In the genomic region with DNA sequence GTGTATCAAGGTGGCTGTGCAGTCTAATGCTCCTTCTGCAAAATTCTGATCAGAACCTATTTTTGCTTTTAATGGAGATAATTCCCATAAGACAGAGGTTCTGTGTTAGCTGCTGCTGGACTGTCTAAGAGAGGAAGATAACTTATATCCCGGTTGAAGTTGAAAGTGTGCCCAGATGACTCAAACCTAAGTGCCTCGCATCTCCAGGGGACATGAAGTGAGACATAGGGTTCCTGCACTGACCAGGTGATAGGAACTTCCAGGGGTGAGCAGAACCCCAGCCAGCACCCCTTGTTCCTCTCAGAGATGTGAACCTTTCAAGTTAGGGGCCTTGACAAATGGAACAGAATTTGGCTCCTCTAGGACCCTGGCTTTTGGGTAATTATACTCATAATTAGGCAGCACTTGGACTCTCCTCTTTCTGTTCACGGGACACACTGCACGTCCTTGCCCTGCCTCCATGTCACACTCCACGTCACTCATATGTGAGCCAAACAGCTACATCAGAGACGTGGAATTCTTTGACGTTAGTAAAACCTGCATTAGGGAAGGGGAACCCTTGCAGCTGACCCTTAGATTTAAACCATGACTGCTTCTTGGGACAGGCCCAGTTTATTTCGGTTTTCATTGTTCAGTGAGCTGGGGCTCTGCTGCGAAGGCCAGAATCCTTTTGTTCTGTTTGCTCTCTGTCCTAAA, we compare ENCODE assay signal across 18 cellular contexts.
"Had no signal": no experiment of that assay in that cellular context is flagged by ENCODE, and none has a peak within 500 bp of the region (broad histone marks: within the 10 kb centered on the region; RNA-seq: fewer than 3 reads in every experiment).

No MANE protein-coding gene starts in this region.

- H3K36me3 ChIP-seq: cardiac muscle cell, left lung, pancreas had no signal

- H3K4me3 Mint-ChIP-seq: activated B cell treated with CpG ODN at 0.5 μM for 24 hours; activated CD4-positive, alpha-beta memory T cell treated with anti-CD3 and anti-CD28 coated beads for 36 hours; activated T-cell treated with anti-CD3 and anti-CD28 coated beads, Interleukin-2, amount 50 U/mL, for 4 hours had no signal

- ATAC-seq: activated T-cell treated with anti-CD3 and anti-CD28 coated beads, Interleukin-2, amount 50 U/mL, for 4 hours; gastroesophageal sphincter; left lung; pancreas had no signal

- H3K4me1 ChIP-seq: gastroesophageal sphincter, left lung, pancreas, tibial nerve had no signal

- H3K9me3 ChIP-seq: pancreas had no signal

- H3K9me3 Mint-ChIP-seq: activated CD4-positive, alpha-beta memory T cell treated with anti-CD3 and anti-CD28 coated beads for 36 hours had no signal

- H3K27me3 ChIP-seq: cardiac muscle cell, gastroesophageal sphincter, heart left ventricle, left lung, pancreas, tibial nerve had no signal

- H3K4me3 ChIP-seq: cardiac muscle cell, gastroesophageal sphincter, heart left ventricle, left lung, pancreas, SK-N-MC, tibial nerve had no signal

- H3K27me3 Mint-ChIP-seq: activated B cell treated with CpG ODN at 0.5 μM for 24 hours; activated CD4-positive, alpha-beta memory T cell treated with anti-CD3 and anti-CD28 coated beads for 36 hours had no signal

- H3K27ac Mint-ChIP-seq: activated B cell treated with CpG ODN at 0.5 μM for 24 hours; activated CD4-positive, alpha-beta memory T cell treated with anti-CD3 and anti-CD28 coated beads for 36 hours had no signal

- DNase-seq: activated B cell treated with CpG ODN at 0.5 μM for 24 hours; activated CD4-positive, alpha-beta memory T cell treated with anti-CD3 and anti-CD28 coated beads for 36 hours; activated CD4-positive, alpha-beta T cell treated with anti-CD3 and anti-CD28 coated beads for 4 hours; activated effector memory CD4-positive, alpha-beta T cell treated with Interleukin-2 at 50 U/mL for 16 hours; activated naive CD4-positive, alpha-beta T cell treated with anti-CD3 and anti-CD28 coated beads, Interleukin-2, amount 50 U/mL, for 16 hours; activated T-cell treated with anti-CD3 and anti-CD28 coated beads, Interleukin-2, amount 50 U/mL, for 4 hours; heart left ventricle; kidney; left lung; pancreas; stimulated activated CD4-positive, alpha-beta T cell treated with anti-CD3 and anti-CD28 coated beads, Interleukin-12 subunit alpha, Interleukin-12 subunit beta, amount 100 ng/mL, for 4 hours; stimulated activated CD4-positive, alpha-beta T cell treated with anti-CD3 and anti-CD28 coated beads, Interleukin-1b, Interleukin-23, amount 100 ng/mL, for 48 hours; stimulated activated CD8-positive, alpha-beta memory T cell treated with anti-CD3 and anti-CD28 coated beads, Interleukin-4, amount 100 ng/mL, for 48 hours; stimulated activated naive CD4-positive, alpha-beta T cell had no signal

- H3K27ac ChIP-seq: cardiac muscle cell, gastroesophageal sphincter, heart left ventricle, left lung, pancreas, SK-N-MC, tibial nerve had no signal

- H3K4me1 Mint-ChIP-seq: activated B cell treated with CpG ODN at 0.5 μM for 24 hours had no signal
